Comparison of ENCODE assay signal across 15 cellular contexts in genomic region chr17:48608921-48609505, GRCh38. TPM values are rescaled to one million over a fixed set of nuclear protein-coding genes. Genes with fewer than 3 reads are reported as not detected.
A peak's percentile ranks its signal among the peaks of the same experiment; 100 is the strongest.
DNase-seq lines count a peak whose midpoint lies in the region; ATAC-seq and TF ChIP-seq lines count a peak whose summit lies in the region.
"Had no signal": no experiment of that assay in that cellular context is flagged by ENCODE, and none has a peak within 500 bp of the region (broad histone marks: within the 10 kb centered on the region; RNA-seq: fewer than 3 reads in every experiment).

No MANE protein-coding gene starts in this region.

- TF ChIP-seq CTCF in AG04450 (IDR thresholded peaks at IDR 0.05; ENCODE audit: low read depth, low read length) = no peak
- TF ChIP-seq CTCF in HCT116 (IDR thresholded peaks at IDR 0.05 in 2 of 3, conservative IDR thresholded peaks at IDR 0.05 in 1 of 3; ENCODE audit: borderline replicate concordance in 1 of 3, insufficient read depth in 1 of 3, low read depth in 2 of 3, low read length in 2 of 3) = no peak

- peak overlapping the region; percentile 93 to 99 for H3K4ac ChIP-seq in mesenchymal stem cell (ENCODE audit: low read depth in 1 of 2, low read length in 2 of 2)

- H4K8ac ChIP-seq in mesenchymal stem cell (ENCODE audit: low read length) = peak overlapping the region; percentile 78

- peak overlapping the region; percentile 88 for H4K91ac ChIP-seq in mesenchymal stem cell (ENCODE audit: low read length)

- H3K9ac ChIP-seq in HCT116 (ENCODE audit: low read length) = peak overlapping the region; percentile 97
- H3K9ac ChIP-seq in mesenchymal stem cell (ENCODE audit: low read length) = peak overlapping the region; percentile 98

- H3K4me1 ChIP-seq in HCT116 (ENCODE audit: control insufficient read depth in 1 of 2, insufficient read depth in 2 of 2, low read length in 2 of 2) (peaks cover 26 to 61% of the 10 kb centered on the region in 2 experiments), mesenchymal stem cell (ENCODE audit: control insufficient read depth, insufficient read depth, low read depth, low read length) (peaks cover 21% of the 10 kb centered on the region)

- peaks cover 75% of the 10 kb centered on the region for H3K27me3 Mint-ChIP-seq in activated T-helper 1 cell treated with anti-CD3 and anti-CD28 coated beads, Interleukin-12 subunit alpha, Interleukin-12 subunit beta, Interleukin-2, Interleukin-4 antibody, amounts not matched to agents 30 ng/mL and 10 ng/mL and 1 ng/mL, durations not matched to agents 14 hours and 24 hours and 36 hours (ENCODE audit: insufficient read depth)

- no peak for TF ChIP-seq POLR2A in HCT116 (IDR thresholded peaks at IDR 0.05; ENCODE audit: borderline replicate concordance, extremely low read depth, insufficient read depth, insufficient read length)

- peak overlapping the region; percentile 11 for H3K27ac ChIP-seq in AG04450 (ENCODE audit: low read depth, low read length)
- H3K27ac ChIP-seq in HCT116 (ENCODE audit: low read depth, low read length) = peak overlapping the region; percentile 98
- peak overlapping the region; percentile 9 for H3K27ac ChIP-seq in mesenchymal stem cell (ENCODE audit: low read length, poor library complexity, severe bottlenecking)

- H3K27me3 ChIP-seq in AG04450 (ENCODE audit: control insufficient read depth, insufficient read depth, low read length) (peaks cover 6% of the 10 kb centered on the region), HCT116 (ENCODE audit: insufficient read depth, low read length) (no peaks in the 10 kb centered on the region), mesenchymal stem cell (ENCODE audit: control insufficient read depth in 1 of 2, insufficient read depth in 1 of 2, low read length in 2 of 2) (peaks cover 0 to 7% of the 10 kb centered on the region in 2 experiments)

- H2AK5ac ChIP-seq in mesenchymal stem cell (ENCODE audit: low read length, severe bottlenecking) = peak overlapping the region; percentile 76

- BruUV-seq in HCT116 (replicated peaks; lab: Mats Ljungman, UMichigan) = no TSS peak

- H3K9me3 ChIP-seq in AG04450 (ENCODE audit: control insufficient read depth, insufficient read depth, low read length) = peaks cover 4% of the 10 kb centered on the region; the same call in 1 of the 2 replicates
- H3K9me3 ChIP-seq in HCT116 (ENCODE audit: control insufficient read depth in 1 of 2, insufficient read depth in 1 of 2, low read depth in 1 of 2, low read length in 2 of 2) = no peaks in the 10 kb centered on the region
- no peaks in the 10 kb centered on the region for H3K9me3 ChIP-seq in mesenchymal stem cell (ENCODE audit: control insufficient read depth, low read length)

- no peak overlapping the region for H2BK5ac ChIP-seq in mesenchymal stem cell (ENCODE audit: low read depth, low read length, poor library complexity, severe bottlenecking)

- H3K4me3 ChIP-seq in AG04450 (ENCODE audit: low read depth, low read length) (peak overlapping the region; percentile 20; the same call in 1 of the 2 replicates), HCT116 (replicated peaks in 1 of 2; ENCODE audit: low read depth in 1 of 2, low read length in 2 of 2) (peak overlapping the region; percentile 80 to 90), mesenchymal stem cell (ENCODE audit: insufficient read depth in 1 of 2, low read depth in 1 of 2, low read length in 2 of 2) (peak overlapping the region; percentile 67 to 87)

- DNase-seq in AG04450 (ENCODE audit: low read depth, low spot score) = no peak
- no peak for DNase-seq in HCT116 (ENCODE audit: low read depth, low spot score)
- no peak for DNase-seq in activated T-helper 1 cell treated with anti-CD3 and anti-CD28 coated beads, Interleukin-12 subunit alpha, Interleukin-12 subunit beta, Interleukin-2, Interleukin-4 antibody, amounts not matched to agents 30 ng/mL and 10 ng/mL and 1 ng/mL, durations not matched to agents 14 hours and 24 hours and 36 hours (ENCODE audit: low spot score)
- peak; percentile 83 for DNase-seq in mesenchymal stem cell
- no peak for DNase-seq in stimulated activated CD4-positive, alpha-beta T cell treated with anti-CD3 and anti-CD28 coated beads, Interleukin-4, amount 100 ng/mL, for 24 hours
- DNase-seq in left lobe of liver (ENCODE audit: low spot score) = no peak
- no peak for DNase-seq in activated effector memory CD4-positive, alpha-beta T cell treated with Interleukin-2 at 50 U/mL for 16 hours
- DNase-seq: activated CD4-positive, alpha-beta T cell treated with anti-CD3 and anti-CD28 coated beads for 1 hour; Kasumi-1; NCI-H2029; right cardiac atrium; SHP77 treated with DMSO at 0.1 percent for 48 hours; substantia nigra had no signal

- intact Hi-C loops in HCT116 (cut with micrococcal nuclease) = no loop called here
- intact Hi-C loops in activated T-helper 1 cell treated with anti-CD3 and anti-CD28 coated beads, Interleukin-12 subunit alpha, Interleukin-12 subunit beta, Interleukin-2, Interleukin-4 antibody, amounts not matched to agents 30 ng/mL and 10 ng/mL and 1 ng/mL, durations not matched to agents 14 hours and 24 hours and 36 hours (cut with micrococcal nuclease) = no loop called here

- H2BK120ac ChIP-seq in mesenchymal stem cell (ENCODE audit: low read depth, low read length) = peak overlapping the region; percentile 99

- peak overlapping the region; percentile 78 to 82 for H3K23ac ChIP-seq in mesenchymal stem cell (ENCODE audit: low read length in 2 of 2)

- CTCF ChIA-PET in AG04450 (lab: Charles Lee) = interaction anchor here (0.6 to 1.2 kb wide), 3 partner anchors 195 to 346 kb away, joined by 3 to 4 read pairs (median 3); no protein-coding TSS in a partner anchor
- CTCF ChIA-PET in HCT116 (lab: Charles Lee) = interaction anchor here (1.2 to 1.6 kb wide), 5 partner anchors 8 to 583 kb away, joined by 4 to 6 read pairs (median 5); no protein-coding TSS in a partner anchor

- peak overlapping the region; percentile 94 for H2BK15ac ChIP-seq in mesenchymal stem cell (ENCODE audit: low read depth, poor library complexity, severe bottlenecking)

- H3K14ac ChIP-seq in mesenchymal stem cell (ENCODE audit: low read length in 2 of 2) = peak overlapping the region in 1 of 2 experiments; percentile 48

- no peaks in the 10 kb centered on the region for H3K36me3 ChIP-seq in HCT116 (ENCODE audit: control insufficient read depth in 1 of 2, insufficient read depth in 2 of 2, low read length in 2 of 2)
- H3K36me3 ChIP-seq in mesenchymal stem cell (ENCODE audit: control insufficient read depth in 1 of 2, insufficient read depth in 2 of 2, low read depth in 1 of 2, low read length in 2 of 2) = peaks cover 5 to 13% of the 10 kb centered on the region in 2 experiments

- peaks cover 70% of the 10 kb centered on the region for H3K79me2 ChIP-seq in HCT116 (ENCODE audit: insufficient read depth, low read length)

- H2BK12ac ChIP-seq in mesenchymal stem cell (ENCODE audit: low read length in 2 of 2) = peak overlapping the region; percentile 85 to 91

- peaks cover 25% of the 10 kb centered on the region for H3K4me1 Mint-ChIP-seq in activated T-helper 1 cell treated with anti-CD3 and anti-CD28 coated beads, Interleukin-12 subunit alpha, Interleukin-12 subunit beta, Interleukin-2, Interleukin-4 antibody, amounts not matched to agents 30 ng/mL and 10 ng/mL and 1 ng/mL, durations not matched to agents 14 hours and 24 hours and 36 hours (ENCODE audit: low read depth)

- ATAC-seq in HCT116 (no peak), left lobe of liver (no peak), SK-N-SH treated with all-trans-retinoic acid at 6 μM for 48 hours (no peak)
- ATAC-seq: right cardiac atrium had no signal

- H3K4me2 ChIP-seq in HCT116 (ENCODE audit: low read length) = peak overlapping the region; percentile 95
- H3K4me2 ChIP-seq in mesenchymal stem cell (ENCODE audit: low read length, poor library complexity, severe bottlenecking) = peak overlapping the region; percentile 97

- no peak overlapping the region for H3K27ac Mint-ChIP-seq in activated T-helper 1 cell treated with anti-CD3 and anti-CD28 coated beads, Interleukin-12 subunit alpha, Interleukin-12 subunit beta, Interleukin-2, Interleukin-4 antibody, amounts not matched to agents 30 ng/mL and 10 ng/mL and 1 ng/mL, durations not matched to agents 14 hours and 24 hours and 36 hours

- H3K4me3 Mint-ChIP-seq in activated T-helper 1 cell treated with anti-CD3 and anti-CD28 coated beads, Interleukin-12 subunit alpha, Interleukin-12 subunit beta, Interleukin-2, Interleukin-4 antibody, amounts not matched to agents 30 ng/mL and 10 ng/mL and 1 ng/mL, durations not matched to agents 14 hours and 24 hours and 36 hours = peak overlapping the region; percentile 86

- no peaks in the 10 kb centered on the region for H3K36me3 Mint-ChIP-seq in activated T-helper 1 cell treated with anti-CD3 and anti-CD28 coated beads, Interleukin-12 subunit alpha, Interleukin-12 subunit beta, Interleukin-2, Interleukin-4 antibody, amounts not matched to agents 30 ng/mL and 10 ng/mL and 1 ng/mL, durations not matched to agents 14 hours and 24 hours and 36 hours (ENCODE audit: low read depth)

- TF ChIP-seq RAD21 in HCT116 (IDR thresholded peaks at IDR 0.05; ENCODE audit: low read depth) = no peak

- no peaks in the 10 kb centered on the region for H3K9me2 ChIP-seq in HCT116 (ENCODE audit: insufficient read depth)

- no peaks in the 10 kb centered on the region for H3K9me3 Mint-ChIP-seq in activated T-helper 1 cell treated with anti-CD3 and anti-CD28 coated beads, Interleukin-12 subunit alpha, Interleukin-12 subunit beta, Interleukin-2, Interleukin-4 antibody, amounts not matched to agents 30 ng/mL and 10 ng/mL and 1 ng/mL, durations not matched to agents 14 hours and 24 hours and 36 hours

- H2AFZ ChIP-seq in HCT116 (ENCODE audit: low read depth, low read length, poor library complexity, severe bottlenecking) = no peak overlapping the region
- no peak overlapping the region for H2AFZ ChIP-seq in mesenchymal stem cell (ENCODE audit: low read depth, low read length)

- POLR2A ChIA-PET in AG04450 (lab: Yijun Ruan, JAX) = interaction anchor here (0.6 to 1.1 kb wide), 2 partner anchors 21 to 199 kb away, joined by 3 to 4 read pairs; no protein-coding TSS in a partner anchor
- POLR2A ChIA-PET in HCT116 (lab: Charles Lee) = no interaction called here

- no peaks in the 10 kb centered on the region for H4K20me1 ChIP-seq in HCT116 (ENCODE audit: insufficient read depth)

- RAD21 ChIA-PET in HCT116 (lab: Charles Lee; ENCODE audit: low non-redundant PET in 1 of 2, low total read pairs in 2 of 2, uncharacterized antibody in 2 of 2, unreplicated experiment in 2 of 2) = no interaction called here

- peaks cover 14% of the 10 kb centered on the region for H3K79me1 ChIP-seq in mesenchymal stem cell (replicated peaks; ENCODE audit: low read length, poor library complexity, severe bottlenecking)

- peak overlapping the region; percentile 60 to 90 for H3K18ac ChIP-seq in mesenchymal stem cell (ENCODE audit: low read depth in 1 of 2, low read length in 2 of 2)

RNA-seq across cellular contexts. Expression of gene HOXB7, which starts 1.8 kb away (rescaled TPM):
- 10.1 and 11.3 TPM in 2 replicates for polyA plus RNA-seq in AG04450 (2011; rRNA removed)
- 2.5 and 2.7 TPM in 2 replicates for polyA minus RNA-seq in AG04450 (2011; rRNA and poly(A)+ RNA removed)
- total RNA-seq in HCT116 (2021; ENCODE audit: unreplicated experiment) (33.6 TPM), left lobe of liver (0.50 TPM)
- 16.8 and 23.4 TPM in 2 replicates for polyA plus RNA-seq in HCT116 (2012)
- total RNA-seq in activated T-helper 1 cell treated with anti-CD3 and anti-CD28 coated beads, Interleukin-12 subunit alpha, Interleukin-12 subunit beta, Interleukin-2, Interleukin-4 antibody, amounts not matched to agents 30 ng/mL and 10 ng/mL and 1 ng/mL, durations not matched to agents 14 hours and 24 hours and 36 hours = 0.49 and 0.51 TPM in 2 replicates
- polyA plus RNA-seq in mesenchymal stem cell (2013, experiment 1 of 2) = 108 TPM
- polyA plus RNA-seq in mesenchymal stem cell (2013, experiment 2 of 2) = 115 TPM
- total RNA-seq: cerebellum had no signal

RNA-seq across cellular contexts. Expression of gene HOXB6, which starts 4.2 kb away (rescaled TPM):
- 15.4 and 20.4 TPM in 2 replicates for polyA plus RNA-seq in AG04450 (2011; rRNA removed)
- 9.1 and 12.0 TPM in 2 replicates for polyA minus RNA-seq in AG04450 (2011; rRNA and poly(A)+ RNA removed)
- total RNA-seq in HCT116 (2021; ENCODE audit: unreplicated experiment) = 64.8 TPM
- 17.5 and 28.9 TPM in 2 replicates for polyA plus RNA-seq in HCT116 (2012)
- 0.71 and 0.99 TPM in 2 replicates for total RNA-seq in activated T-helper 1 cell treated with anti-CD3 and anti-CD28 coated beads, Interleukin-12 subunit alpha, Interleukin-12 subunit beta, Interleukin-2, Interleukin-4 antibody, amounts not matched to agents 30 ng/mL and 10 ng/mL and 1 ng/mL, durations not matched to agents 14 hours and 24 hours and 36 hours
- polyA plus RNA-seq in mesenchymal stem cell (2013, experiment 1 of 2) = 37.1 TPM
- polyA plus RNA-seq in mesenchymal stem cell (2013, experiment 2 of 2) = 35.9 TPM
- 0.83 TPM for total RNA-seq in left lobe of liver
- total RNA-seq: cerebellum had no signal

RNA-seq across cellular contexts. Expression of gene HOXB8, which starts 6.1 kb away (rescaled TPM):
- 0.87 and 0.97 TPM in 2 replicates for polyA plus RNA-seq in AG04450 (2011; rRNA removed)
- polyA minus RNA-seq in AG04450 (2011; rRNA and poly(A)+ RNA removed) = 0.61 and 1.3 TPM in 2 replicates
- total RNA-seq in HCT116 (2021; ENCODE audit: unreplicated experiment) (44.7 TPM), left lobe of liver (0.15 TPM)
- polyA plus RNA-seq in HCT116 (2012) = 15.4 and 23.9 TPM in 2 replicates
- total RNA-seq in activated T-helper 1 cell treated with anti-CD3 and anti-CD28 coated beads, Interleukin-12 subunit alpha, Interleukin-12 subunit beta, Interleukin-2, Interleukin-4 antibody, amounts not matched to agents 30 ng/mL and 10 ng/mL and 1 ng/mL, durations not matched to agents 14 hours and 24 hours and 36 hours = not detected in 2 replicates
- 53.4 TPM for polyA plus RNA-seq in mesenchymal stem cell (2013, experiment 1 of 2)
- 50.0 TPM for polyA plus RNA-seq in mesenchymal stem cell (2013, experiment 2 of 2)
- total RNA-seq: cerebellum, right cardiac atrium had no signal
- polyA plus RNA-seq: right cardiac atrium had no signal

RNA-seq across cellular contexts. Expression of gene HOXB5, which starts 15.4 kb away (rescaled TPM):
- polyA plus RNA-seq in AG04450 (2011; rRNA removed) = 9.4 and 9.8 TPM in 2 replicates
- 4.2 and 4.4 TPM in 2 replicates for polyA minus RNA-seq in AG04450 (2011; rRNA and poly(A)+ RNA removed)
- total RNA-seq in HCT116 (2021; ENCODE audit: unreplicated experiment) = 19.8 TPM
- polyA plus RNA-seq in HCT116 (2012) = 6.5 and 12.0 TPM in 2 replicates
- total RNA-seq in activated T-helper 1 cell treated with anti-CD3 and anti-CD28 coated beads, Interleukin-12 subunit alpha, Interleukin-12 subunit beta, Interleukin-2, Interleukin-4 antibody, amounts not matched to agents 30 ng/mL and 10 ng/mL and 1 ng/mL, durations not matched to agents 14 hours and 24 hours and 36 hours = 0.10 TPM in 1 of 2 replicates, not detected in the other
- polyA plus RNA-seq in mesenchymal stem cell (2013, experiment 1 of 2) = 15.0 TPM
- 14.1 TPM for polyA plus RNA-seq in mesenchymal stem cell (2013, experiment 2 of 2)
- total RNA-seq in left lobe of liver = 0.55 TPM
- total RNA-seq: cerebellum had no signal

RNA-seq across cellular contexts. Expression of gene HOXB9, which starts 17.1 kb away (rescaled TPM):
- polyA plus RNA-seq in AG04450 (2011; rRNA removed) = 0.02 TPM in 1 of 2 replicates, not detected in the other
- polyA minus RNA-seq in AG04450 (2011; rRNA and poly(A)+ RNA removed) = not detected in 2 replicates
- 40.1 TPM for total RNA-seq in HCT116 (2021; ENCODE audit: unreplicated experiment)
- polyA plus RNA-seq in HCT116 (2012) = 30.3 and 41.0 TPM in 2 replicates
- 0.27 and 0.39 TPM in 2 replicates for total RNA-seq in activated T-helper 1 cell treated with anti-CD3 and anti-CD28 coated beads, Interleukin-12 subunit alpha, Interleukin-12 subunit beta, Interleukin-2, Interleukin-4 antibody, amounts not matched to agents 30 ng/mL and 10 ng/mL and 1 ng/mL, durations not matched to agents 14 hours and 24 hours and 36 hours
- 47.3 TPM for polyA plus RNA-seq in mesenchymal stem cell (2013, experiment 1 of 2)
- 47.4 TPM for polyA plus RNA-seq in mesenchymal stem cell (2013, experiment 2 of 2)
- 0.13 TPM for total RNA-seq in left lobe of liver
- total RNA-seq: right cardiac atrium had no signal

Comparison
In these comparisons a context has a peak if more than half of its experiments do, and no peak if none do; other contexts are left out.
1. H3K27ac ChIP-seq: peak in every context shown above with its lines; median percentile 98 in HCT116; 11 in AG04450; 9 in mesenchymal stem cell.
2. H3K4me3 ChIP-seq: peak in every context shown above with its lines; median percentile 85 in HCT116; 77 in mesenchymal stem cell; 20 in AG04450.
3. RNA of gene HOXB7, which starts 1.8 kb away (total RNA-seq): 33.6 TPM in HCT116 (single experiment); 0.50 TPM in left lobe of liver (single experiment) and 0.49 to 0.51 TPM in activated T-helper 1 cell treated with anti-CD3 and anti-CD28 coated beads, Interleukin-12 subunit alpha, Interleukin-12 subunit beta, Interleukin-2, Interleukin-4 antibody, amounts not matched to agents 30 ng/mL and 10 ng/mL and 1 ng/mL, durations not matched to agents 14 hours and 24 hours and 36 hours; every median in the first group is over 10 times any median in the second.
4. RNA of gene HOXB6, which starts 4.2 kb away (total RNA-seq): 64.8 TPM in HCT116 (single experiment); 0.71 to 0.99 TPM in activated T-helper 1 cell treated with anti-CD3 and anti-CD28 coated beads, Interleukin-12 subunit alpha, Interleukin-12 subunit beta, Interleukin-2, Interleukin-4 antibody, amounts not matched to agents 30 ng/mL and 10 ng/mL and 1 ng/mL, durations not matched to agents 14 hours and 24 hours and 36 hours and 0.83 TPM in left lobe of liver (single experiment); every median in the first group is over 10 times any median in the second.
5. RNA of gene HOXB8, which starts 6.1 kb away (total RNA-seq): 44.7 TPM in HCT116 (single experiment); 0.15 TPM in left lobe of liver (single experiment) and not detected in activated T-helper 1 cell treated with anti-CD3 and anti-CD28 coated beads, Interleukin-12 subunit alpha, Interleukin-12 subunit beta, Interleukin-2, Interleukin-4 antibody, amounts not matched to agents 30 ng/mL and 10 ng/mL and 1 ng/mL, durations not matched to agents 14 hours and 24 hours and 36 hours; every median in the first group is over 10 times any median in the second.